Comparison of ENCODE assay signal across 19 cellular contexts in genomic region chr4:67236793-67237192, GRCh38.
DNase-seq lines count a peak whose midpoint lies in the region; ATAC-seq, FAIRE-seq and TF ChIP-seq lines count a peak whose summit lies in the region.
"Had no signal": no experiment of that assay in that cellular context is flagged by ENCODE, and none has a peak within 500 bp of the region (broad histone marks: within the 10 kb centered on the region; RNA-seq: fewer than 3 reads in every experiment).

No MANE protein-coding gene starts in this region.

- intact Hi-C loops in K562 (cut with micrococcal nuclease), result no loop called here

- H3K9ac ChIP-seq in K562 (ENCODE audit: insufficient read depth in 1 of 2, low read depth in 2 of 2, low read length in 2 of 2), result no peak overlapping the region

- H3K27ac ChIP-seq in K562 (ENCODE audit: extremely low read depth, low read depth, low read length), result no peak overlapping the region
- H3K27ac ChIP-seq: A549, C4-2B had no signal

- WGBS in K562 (ENCODE audit: insufficient coverage, low coverage, missing lambda C conversion rate), result 7% methylated on average over 2 of the region's 2 CpGs

- CTCF ChIA-PET in K562 (lab: Yijun Ruan, JAX; ENCODE audit: low intra/inter-chr PET ratio), result no interaction called here

- peak; percentile 44; the same call in 1 of the 3 replicates for ATAC-seq in K562
- ATAC-seq: A549 had no signal

- H3K79me2 ChIP-seq in K562 (ENCODE audit: control insufficient read depth, insufficient read depth, low read length), result no peaks in the 10 kb centered on the region

- H3K9me1 ChIP-seq in K562 (ENCODE audit: control insufficient read depth, insufficient read depth, low read length), result no peaks in the 10 kb centered on the region

- TF ChIP-seq CTCF in K562 (IDR thresholded peaks at IDR 0.05 in 2 of 3, conservative IDR thresholded peaks at IDR 0.05 in 1 of 3; ENCODE audit: insufficient read depth in 2 of 3, low read depth in 1 of 3, low read length in 3 of 3), result no peak

- H3K4me2 ChIP-seq in K562 (ENCODE audit: insufficient read depth, low read length), result no peak overlapping the region
- H3K4me2 ChIP-seq: A549 had no signal

- no peak for TF ChIP-seq POLR2A in K562 (conservative IDR thresholded peaks at IDR 0.05)

- H3K4me1 ChIP-seq in K562 (replicated peaks in 1 of 2; ENCODE audit: control insufficient read depth in 2 of 2, insufficient read depth in 2 of 2, low read length in 2 of 2), result no peaks in the 10 kb centered on the region
- H3K4me1 ChIP-seq: A549, BE2C, HAP-1 had no signal

- no TSS peak for BruUV-seq in K562 (replicated peaks; lab: Mats Ljungman, UMichigan)

- no peaks in the 10 kb centered on the region for H3K27me3 ChIP-seq in K562 (ENCODE audit: control insufficient read depth in 2 of 2, insufficient read depth in 2 of 2, low read length in 2 of 2)
- H3K27me3 ChIP-seq: BE2C had no signal

- H4K20me1 ChIP-seq in K562 (replicated peaks; ENCODE audit: control insufficient read depth, insufficient read depth, low read length), result no peaks in the 10 kb centered on the region

- DNase-seq in HT-29 (ENCODE audit: low spot score) (peak; percentile 7), K562 (ENCODE audit: extremely low read depth in 1 of 4, low spot score in 3 of 4) (no peak), iPS-NIHi7 (ENCODE audit: extremely low spot score) (peak; percentile 8), MV-4-11 (lab: John Stamatoyannopoulos, UW) (no peak), SKM-1 treated with dmso at 0.1 percent for 144 hours (lab: John Stamatoyannopoulos, UW; ENCODE audit: unreplicated experiment) (no peak), NCI-H510A treated with DMSO at 0.1 percent for 48 hours (lab: John Stamatoyannopoulos, UW) (no peak), occipital lobe (lab: John Stamatoyannopoulos, UW) (no peak)
- DNase-seq: BE2C; CD4-positive, alpha-beta memory T cell; DMS79; GOT3; HFFc6 had no signal

- H3K36me3 ChIP-seq in K562 (ENCODE audit: control insufficient read depth, insufficient read depth, low read length), result no peaks in the 10 kb centered on the region
- H3K36me3 ChIP-seq: BE2C, HAP-1 had no signal

- H2AFZ ChIP-seq in K562 (ENCODE audit: low read depth, low read length), result no peak overlapping the region

- no peak for TF ChIP-seq RAD21 in K562 (CRISPR knock-in tag; conservative IDR thresholded peaks at IDR 0.05 in 1 of 2, IDR thresholded peaks at IDR 0.05 in 1 of 2)

- no peak overlapping the region for H3K4me3 ChIP-seq in K562
- H3K4me3 ChIP-seq: A549, HAP-1 had no signal

- no peaks in the 10 kb centered on the region for H3K9me3 ChIP-seq in K562 (replicated peaks; ENCODE audit: control insufficient read depth, insufficient read depth, low read depth, low read length)
- H3K9me3 ChIP-seq: A549, BE2C, HAP-1 had no signal

- no peak for FAIRE-seq in K562 (lab: Jason Lieb, UNC)
- FAIRE-seq: A549, G401.6, GM12892, GM19239, HTR-8/SVneo had no signal

- POLR2A ChIA-PET in K562 (lab: Yijun Ruan, JAX), result no interaction called here

- no peak for TF ChIP-seq EP300 in K562 (IDR thresholded peaks at IDR 0.05; ENCODE audit: low read length)

- in situ Hi-C loops in K562 (cut with MboI), result no loop called here

TF ChIP-seq in K562, 482 proteins besides CTCF, POLR2A, EP300 and RAD21:
- no peak for TF ChIP-seq ZNF184 (CRISPR knock-in tag; IDR thresholded peaks at IDR 0.05)
- no peak for TF ChIP-seq SIN3A (IDR thresholded peaks at IDR 0.05; ENCODE audit: borderline replicate concordance in 2 of 2, control insufficient read depth in 1 of 2, low read depth in 2 of 2, low read length in 2 of 2)
- no peak for TF ChIP-seq SREBF2 (CRISPR knock-in tag; IDR thresholded peaks at IDR 0.05)
- TF ChIP-seq CREBBP (IDR thresholded peaks at IDR 0.05; ENCODE audit: low read depth, low read length), result no peak
- no peak for TF ChIP-seq KAT8 (IDR thresholded peaks at IDR 0.05; ENCODE audit: low read depth)
- no peak for TF ChIP-seq ZNF668 (CRISPR knock-in tag; IDR thresholded peaks at IDR 0.05)
- TF ChIP-seq HLTF (IDR thresholded peaks at IDR 0.05), result no peak
- TF ChIP-seq GABPA (tag; conservative IDR thresholded peaks at IDR 0.05; ENCODE audit: low read depth), result no peak
- TF ChIP-seq NCOA2 (IDR thresholded peaks at IDR 0.05; ENCODE audit: partially characterized antibody in 2 of 2), result no peak
- TF ChIP-seq SNAPC5 (CRISPR knock-in tag; IDR thresholded peaks at IDR 0.05), result no peak
- no peak for TF ChIP-seq RCOR1 (IDR thresholded peaks at IDR 0.05; ENCODE audit: borderline replicate concordance in 1 of 2, low read depth in 2 of 2, low read length in 2 of 2)
- TF ChIP-seq ZNF263 (CRISPR knock-in tag; IDR thresholded peaks at IDR 0.05; ENCODE audit: borderline replicate concordance), result no peak
- no peak for TF ChIP-seq FOXA1 (IDR thresholded peaks at IDR 0.05; ENCODE audit: borderline replicate concordance)
- TF ChIP-seq ZBTB17 (CRISPR knock-in tag; IDR thresholded peaks at IDR 0.05), result no peak
- TF ChIP-seq ATF6 (CRISPR knock-in tag; IDR thresholded peaks at IDR 0.05), result no peak
- TF ChIP-seq MYNN (IDR thresholded peaks at IDR 0.05), result no peak
- TF ChIP-seq MYNN (CRISPR knock-in tag; IDR thresholded peaks at IDR 0.05), result no peak
- TF ChIP-seq TCF15 (CRISPR knock-in tag; IDR thresholded peaks at IDR 0.05), result no peak
- TF ChIP-seq ZNF583 (CRISPR knock-in tag; IDR thresholded peaks at IDR 0.05), result no peak
- no peak for TF ChIP-seq ZNF551 (CRISPR knock-in tag; IDR thresholded peaks at IDR 0.05)
TF ChIP-seq in K562: peak in this region for 0.

Comparison
In these comparisons a context has a peak if more than half of its experiments do, and no peak if none do; other contexts are left out.
1. DNase-seq: peak in HT-29 (single experiment) and iPS-NIHi7 (single experiment); none in K562 (0 of 4), MV-4-11 (single experiment), SKM-1 treated with dmso at 0.1 percent for 144 hours (single experiment), NCI-H510A treated with DMSO at 0.1 percent for 48 hours (single experiment) and occipital lobe (single experiment).